Comparison of ENCODE assay signal across 9 cellular contexts in genomic region chr1:150562384-150563339, GRCh38. TPM values are rescaled to one million over a fixed set of nuclear protein-coding genes. Genes with fewer than 3 reads are reported as not detected.
A peak's percentile ranks its signal among the peaks of the same experiment; 100 is the strongest.
DNase-seq lines count a peak whose midpoint lies in the region; ATAC-seq and TF ChIP-seq lines count a peak whose summit lies in the region.
"Had no signal": no experiment of that assay in that cellular context is flagged by ENCODE, and none has a peak within 500 bp of the region (broad histone marks: within the 10 kb centered on the region; RNA-seq: fewer than 3 reads in every experiment).

No MANE protein-coding gene starts in this region.

- TF ChIP-seq CTCF in activated B cell treated with CpG ODN at 0.5 μM for 24 hours (IDR thresholded peaks at IDR 0.05): no peak
- TF ChIP-seq CTCF in neural cell (IDR thresholded peaks at IDR 0.05; ENCODE audit: poor library complexity, severe bottlenecking): no peak
- TF ChIP-seq CTCF in upper lobe of left lung (IDR thresholded peaks at IDR 0.05): no peak

- peak overlapping the region; percentile 98 for H3K27ac Mint-ChIP-seq in activated B cell treated with CpG ODN at 0.5 μM for 24 hours

- no peak for TF ChIP-seq RAD21 in neural cell (conservative IDR thresholded peaks at IDR 0.05)

- H3K9me3 Mint-ChIP-seq in activated B cell treated with CpG ODN at 0.5 μM for 24 hours: no peaks in the 10 kb centered on the region

- WGBS in upper lobe of left lung, 2 donors: 9 to 11% methylated on average over 3 to 4 of the region's 4 CpGs

- intact Hi-C loops in activated B cell treated with CpG ODN at 0.5 μM for 24 hours (cut with micrococcal nuclease): loop anchor here (1.0 to 10.0 kb wide), 8 partner anchors 11 to 445 kb away; partner anchors contain the start of genes ARNT, CTSS, FALEC and MCL1

- H3K27ac ChIP-seq in neural cell (ENCODE audit: low read length) (peak overlapping the region; percentile 78), upper lobe of left lung (peak overlapping the region; percentile 98 to 100 (median 100))

- ATAC-seq in HG03159 (IDR thresholded peaks at IDR 0.05; ENCODE audit: unreplicated experiment) (peak; percentile 43), activated B cell treated with CpG ODN at 0.5 μM for 24 hours (ENCODE audit: low read depth) (peak; percentile 63), upper lobe of left lung (ENCODE audit: low FRiP score in 2 of 2) (no peak)

- peaks cover 17% of the 10 kb centered on the region for H3K79me2 ChIP-seq in neural cell (replicated peaks; ENCODE audit: insufficient read depth, low read length)

- no peaks in the 10 kb centered on the region for H3K36me3 ChIP-seq in neural cell (ENCODE audit: insufficient read depth, low read length)
- peaks cover 0 to 11% (median under 1%) of the 10 kb centered on the region in 4 donors for H3K36me3 ChIP-seq in upper lobe of left lung

- H3K4me1 ChIP-seq in upper lobe of left lung: peaks cover 84 to 91% (median 87%) of the 10 kb centered on the region in 4 donors

- peak overlapping the region; percentile 76 for H3K4me2 ChIP-seq in neural cell (ENCODE audit: low read length)

- H3K9ac ChIP-seq in neural cell (ENCODE audit: low read length): peak overlapping the region; percentile 77

- TF ChIP-seq POLR2A in upper lobe of left lung (IDR thresholded peaks at IDR 0.05): no peak

- H3K36me3 Mint-ChIP-seq in activated B cell treated with CpG ODN at 0.5 μM for 24 hours (ENCODE audit: low read depth): peaks cover 2% of the 10 kb centered on the region

- peaks cover 4% of the 10 kb centered on the region for H3F3A ChIP-seq in neural cell (ENCODE audit: insufficient read depth, low read length, poor library complexity, severe bottlenecking)

- H3K4me3 ChIP-seq in neural cell (ENCODE audit: low read length) (peak overlapping the region; percentile 64), upper lobe of left lung (peak overlapping the region in 3 of 4 donors; percentile 46 to 58 (median 53))

- no peaks in the 10 kb centered on the region for H4K20me1 ChIP-seq in neural cell (ENCODE audit: insufficient read depth)

- H3K9me2 ChIP-seq in neural cell (ENCODE audit: insufficient read depth, low read length): no peaks in the 10 kb centered on the region

- CTCF ChIA-PET in activated B cell treated with CpG ODN at 0.5 μM for 24 hours (lab: Charles Lee): interaction anchor here (0.9 to 13.3 kb wide), 12 partner anchors 8 to 416 kb away, joined by 3 to 358 read pairs (median 6); partner anchors contain the start of genes ENSA, GOLPH3L and MCL1

- H3K27me3 ChIP-seq in neural cell (ENCODE audit: insufficient read depth, low read depth, low read length): no peaks in the 10 kb centered on the region
- no peaks in the 10 kb centered on the region for H3K27me3 ChIP-seq in upper lobe of left lung

- POLR2A ChIA-PET in activated B cell treated with CpG ODN at 0.5 μM for 24 hours (lab: Charles Lee): interaction anchor here (0.6 to 14.0 kb wide), 24 partner anchors 14 to 1200 kb away, joined by 3 to 1106 read pairs (median 4); partner anchors contain the start of genes CTSS, ENSA, FALEC and GOLPH3L

- H3K4me3 Mint-ChIP-seq in activated B cell treated with CpG ODN at 0.5 μM for 24 hours: peak overlapping the region; percentile 96

- peaks cover 69% of the 10 kb centered on the region for H3K4me1 Mint-ChIP-seq in activated B cell treated with CpG ODN at 0.5 μM for 24 hours

- TF ChIP-seq EP300 in neural cell (conservative IDR thresholded peaks at IDR 0.05; ENCODE audit: poor library complexity, severe bottlenecking): no peak
- TF ChIP-seq EP300 in upper lobe of left lung (IDR thresholded peaks at IDR 0.05): no peak

- H2AFZ ChIP-seq in neural cell (ENCODE audit: low read depth, low read length): no peak overlapping the region

- H3K9me3 ChIP-seq in neural cell (ENCODE audit: low read length): no peaks in the 10 kb centered on the region
- H3K9me3 ChIP-seq in upper lobe of left lung: no peaks in the 10 kb centered on the region

- no peaks in the 10 kb centered on the region for H3K27me3 Mint-ChIP-seq in activated B cell treated with CpG ODN at 0.5 μM for 24 hours

- peak; percentile 89 for DNase-seq in NK-92 treated with Interleukin-12 subunit alpha and Interleukin-12 subunit beta, amount 100 ng/mL, for 24 hours (lab: John Stamatoyannopoulos, UW)
- DNase-seq in NK-92 (lab: John Stamatoyannopoulos, UW; ENCODE audit: unreplicated experiment) (no peak), activated B cell treated with CpG ODN at 0.5 μM for 24 hours (peak; percentile 69), dermis blood vessel endothelial cell (peak; percentile 31), upper lobe of left lung (peak in 1 of 2 donors; percentile 77), NCI-H2029 treated with DMSO at 0.1 percent for 48 hours (lab: John Stamatoyannopoulos, UW) (no peak)

TF ChIP-seq in neural cell, 6 proteins besides CTCF, POLR2A, EP300 and RAD21:
- TF ChIP-seq SMC3 (conservative IDR thresholded peaks at IDR 0.05; ENCODE audit: poor library complexity) (no peak), TAF1 (IDR thresholded peaks at IDR 0.05; ENCODE audit: low read depth) (no peak), EZH2 (IDR thresholded peaks at IDR 0.05; ENCODE audit: borderline replicate concordance, insufficient read depth, low read length, poor library complexity, severe bottlenecking) (no peak), MXI1 (conservative IDR thresholded peaks at IDR 0.05; ENCODE audit: poor library complexity, severe bottlenecking) (no peak), POLR2AphosphoS5 (IDR thresholded peaks at IDR 0.05) (no peak), REST (IDR thresholded peaks at IDR 0.05; ENCODE audit: borderline replicate concordance) (no peak)

RNA-seq across cellular contexts. Expression of gene ADAMTSL4, which starts 13.5 kb away (rescaled TPM):
- total RNA-seq in activated B cell treated with CpG ODN at 0.5 μM for 24 hours (0.11 TPM in 1 of 2 replicates, not detected in the other), dermis blood vessel endothelial cell (0.17 and 0.60 TPM in 2 replicates), upper lobe of left lung (100 to 1,000 TPM in 4 of 6 donors, 10 to 100 TPM in 2; 40.3 to 169 (median 139) TPM)
- polyA plus RNA-seq in neural cell: 0.56 TPM in 1 of 2 replicates, not detected in the other
- polyA minus RNA-seq in neural cell: not detected in 2 replicates

RNA-seq across cellular contexts. Expression of gene MCL1, which starts 16.7 kb away (rescaled TPM):
- total RNA-seq in activated B cell treated with CpG ODN at 0.5 μM for 24 hours (224 and 233 TPM in 2 replicates), dermis blood vessel endothelial cell (223 and 316 TPM in 2 replicates), upper lobe of left lung (100 to 1,000 TPM; 188 to 580 (median 425) TPM)
- polyA plus RNA-seq in neural cell: 151 and 171 TPM in 2 replicates
- 246 and 252 TPM in 2 replicates for polyA minus RNA-seq in neural cell

RNA-seq across cellular contexts. Expression of gene FALEC, which starts 47.1 kb away (rescaled TPM):
- total RNA-seq in activated B cell treated with CpG ODN at 0.5 μM for 24 hours: 1.1 TPM in 1 of 2 replicates, not detected in the other
- total RNA-seq in dermis blood vessel endothelial cell: not detected in 2 replicates
- polyA plus RNA-seq in neural cell: not detected in 2 replicates
- polyA minus RNA-seq in neural cell: not detected in 2 replicates
- 1 to 10 TPM in 1 of 6 donors, not detected in 5; 4.2 TPM for total RNA-seq in upper lobe of left lung
- polyA plus RNA-seq: BJ had no signal

RNA-seq across cellular contexts. Expression of gene ECM1, which starts 54.8 kb away (rescaled TPM):
- total RNA-seq in activated B cell treated with CpG ODN at 0.5 μM for 24 hours (1.7 and 2.1 TPM in 2 replicates), dermis blood vessel endothelial cell (0.19 and 0.34 TPM in 2 replicates), upper lobe of left lung (10 to 100 TPM in 3 of 6 donors, 1 to 10 TPM in 3; 2.2 to 21.1 (median 14.4) TPM)
- polyA plus RNA-seq in neural cell: 2.3 and 4.2 TPM in 2 replicates
- polyA minus RNA-seq in neural cell: 0.58 and 0.73 TPM in 2 replicates

Comparison
In these comparisons a context has a peak if more than half of its experiments do, and no peak if none do; other contexts are left out.
1. DNase-seq: peak in NK-92 treated with Interleukin-12 subunit alpha and Interleukin-12 subunit beta, amount 100 ng/mL, for 24 hours (single experiment), activated B cell treated with CpG ODN at 0.5 μM for 24 hours (single experiment) and dermis blood vessel endothelial cell (single experiment); none in NK-92 (single experiment) and NCI-H2029 treated with DMSO at 0.1 percent for 48 hours (single experiment).
2. ATAC-seq: peak in HG03159 (single experiment) and activated B cell treated with CpG ODN at 0.5 μM for 24 hours (single experiment); none in upper lobe of left lung (0 of 2).
3. RNA of gene ADAMTSL4, which starts 13.5 kb away (total RNA-seq): 40.3 to 169 TPM in upper lobe of left lung; 0.17 to 0.60 TPM in dermis blood vessel endothelial cell and 0.11 TPM in activated B cell treated with CpG ODN at 0.5 μM for 24 hours; every median in the first group is over 10 times any median in the second.